23 cellular contexts compared by ENCODE assay signal in the genomic region with DNA sequence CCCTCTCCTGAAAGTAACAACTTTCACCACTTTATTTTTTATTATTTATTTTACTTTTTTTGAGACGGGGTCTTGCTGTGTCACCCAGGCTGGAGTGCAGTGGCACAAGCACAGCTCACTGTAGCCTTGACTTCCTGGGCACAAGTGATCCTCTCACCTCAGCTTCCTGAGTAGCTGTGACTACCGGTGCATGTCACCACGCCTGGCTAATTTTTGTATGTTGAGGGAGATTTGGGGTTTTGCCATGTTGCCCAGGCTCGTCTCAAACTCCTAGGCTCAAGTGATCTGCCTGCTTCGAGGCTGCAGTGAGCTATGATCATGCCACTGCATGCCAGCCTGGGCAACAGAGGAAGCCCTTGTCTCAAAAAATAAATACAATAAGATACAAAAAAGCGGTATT. TPM values are rescaled to one million over a fixed set of nuclear protein-coding genes. Genes with fewer than 3 reads are reported as not detected.
DNase-seq lines count a peak whose midpoint lies in the region; ATAC-seq lines count a peak whose summit lies in the region.
"Had no signal": no experiment of that assay in that cellular context is flagged by ENCODE, and none has a peak within 500 bp of the region (broad histone marks: within the 10 kb centered on the region; RNA-seq: fewer than 3 reads in every experiment).

No MANE protein-coding gene starts in this region.

- DNase-seq in AML-193 (lab: John Stamatoyannopoulos, UW) = peak; percentile 24 to 28
- peak; percentile 79 for DNase-seq in Jurkat, Clone E6-1 (ENCODE audit: low read depth, low spot score)
- DNase-seq in glomerular visceral epithelial cell (ENCODE audit: extremely low spot score) = peak; percentile 55
- no peak for DNase-seq in mesenteric fat pad (ENCODE audit: low spot score)
- DNase-seq in DMS153 (lab: John Stamatoyannopoulos, UW) = no peak
- no peak for DNase-seq in stimulated activated CD4-positive, alpha-beta T cell treated with anti-CD3 and anti-CD28 coated beads, Interleukin-15, amount 100 ng/mL, for 24 hours
- DNase-seq: activated CD4-positive, alpha-beta T cell treated with anti-CD3 and anti-CD28 coated beads, Interleukin-2, amount 50 U/mL, for 1 hour; activated gamma-delta T cell treated with Interleukin-2 at 50 U/mL for 16 hours; IMR-90; kidney; mesendoderm; MV-4-11; natural killer cell; NCI-H1930; stimulated activated CD4-positive, alpha-beta T cell treated with anti-CD3 and anti-CD28 coated beads, Interleukin-4, amount 100 ng/mL, for 24 hours had no signal

- ATAC-seq in GM18511 (IDR thresholded peaks at IDR 0.05; ENCODE audit: unreplicated experiment) (peak; percentile 41), HG02884 (IDR thresholded peaks at IDR 0.05; ENCODE audit: unreplicated experiment) (no peak)
- ATAC-seq: A549, natural killer cell had no signal

- no peak overlapping the region for H3K4me3 ChIP-seq in Jurkat, Clone E6-1 (ENCODE audit: low read length)
- H3K4me3 ChIP-seq: A549, cardiac muscle cell, skin epidermis had no signal

RNA-seq across cellular contexts. Expression of gene SLIT1, which starts 14.9 kb away (rescaled TPM):
- 68.0 TPM for polyA plus RNA-seq in Jurkat, Clone E6-1 (2012; ENCODE audit: insufficient read depth, insufficient read length)
- total RNA-seq in mesenteric fat pad = 0.19 TPM
- total RNA-seq: dermis microvascular lymphatic vessel endothelial cell, fibroblast of villous mesenchyme had no signal
- polyA plus RNA-seq: CD4-positive, CD25-positive, alpha-beta regulatory T cell had no signal

Comparison
In these comparisons a context has a peak if more than half of its experiments do, and no peak if none do; other contexts are left out.
1. DNase-seq: peak in AML-193 (2 of 2), Jurkat, Clone E6-1 (single experiment) and glomerular visceral epithelial cell (single experiment); none in mesenteric fat pad (single experiment), DMS153 (single experiment) and stimulated activated CD4-positive, alpha-beta T cell treated with anti-CD3 and anti-CD28 coated beads, Interleukin-15, amount 100 ng/mL, for 24 hours (single experiment).